15 cellular contexts compared by ENCODE assay signal in the genomic region with DNA sequence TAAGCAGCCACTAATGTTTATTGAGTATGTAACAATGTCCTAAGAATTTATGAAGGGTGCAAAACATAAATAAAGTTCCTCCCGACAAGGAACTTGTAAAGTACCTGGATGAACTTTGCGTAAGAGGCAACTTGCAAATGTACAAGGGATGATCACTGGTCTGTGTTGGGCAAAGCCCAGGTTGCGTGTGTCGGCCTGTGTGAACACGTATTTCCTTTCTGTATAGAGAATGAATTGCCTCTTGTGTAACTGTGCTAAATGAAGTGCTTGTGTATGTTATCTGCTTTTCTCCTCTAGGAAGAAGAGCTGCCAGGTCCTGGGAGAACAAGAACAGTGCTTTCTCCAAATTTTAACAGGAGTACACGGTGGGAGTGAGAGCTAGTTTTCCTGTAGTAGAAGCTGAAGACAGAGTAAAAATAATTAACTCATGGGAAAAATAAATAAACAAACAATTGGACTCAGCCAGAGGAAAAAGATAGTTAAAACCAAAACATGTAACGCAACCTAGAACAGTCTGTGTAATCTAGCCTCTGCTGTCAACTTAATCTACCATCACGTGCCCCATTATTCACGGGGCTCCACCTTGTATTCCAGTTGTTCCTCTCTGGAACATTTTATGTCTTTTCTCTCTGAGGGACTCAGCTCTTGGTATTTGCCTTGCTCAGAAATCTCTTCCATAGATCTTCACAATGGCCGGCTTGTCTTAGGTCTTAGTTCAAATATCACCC.
DNase-seq lines count a peak whose midpoint lies in the region; TF ChIP-seq lines count a peak whose summit lies in the region.
"Had no signal": no experiment of that assay in that cellular context is flagged by ENCODE, and none has a peak within 500 bp of the region (broad histone marks: within the 10 kb centered on the region; RNA-seq: fewer than 3 reads in every experiment).

No MANE protein-coding gene starts in this region.

- H3K4me3 Mint-ChIP-seq in activated naive CD4-positive, alpha-beta T cell treated with anti-CD3 and anti-CD28 coated beads, Interleukin-2, amount 50 U/mL, for 24 hours = peak overlapping the region; percentile 47
- H3K4me3 Mint-ChIP-seq in activated naive CD4-positive, alpha-beta T cell treated with anti-CD3 and anti-CD28 coated beads for 36 hours = no peak overlapping the region

- H3K4me1 ChIP-seq in esophagus (ENCODE audit: control insufficient read depth in 2 of 2, insufficient read depth in 2 of 2, low read length in 1 of 2) (no peaks in the 10 kb centered on the region), BE2C (no peaks in the 10 kb centered on the region)
- H3K4me1 ChIP-seq: HAP-1, sigmoid colon had no signal

- no peak for DNase-seq in activated naive CD4-positive, alpha-beta T cell treated with anti-CD3 and anti-CD28 coated beads for 36 hours
- DNase-seq in RWPE1 (ENCODE audit: low spot score) (peak; percentile 43), BE2C (no peak), ACHN (no peak), C1 segment of cervical spinal cord (lab: John Stamatoyannopoulos, UW) (no peak)
- DNase-seq: activated naive CD4-positive, alpha-beta T cell treated with Interleukin-2 at 50 U/mL for 16 hours; DMS 273 treated with DMSO at 0.1 percent for 48 hours; midbrain; sigmoid colon; stimulated activated CD4-positive, alpha-beta T cell treated with anti-CD3 and anti-CD28 coated beads, Interleukin-2, amount 100 ng/mL, for 24 hours; WERI-Rb-1 had no signal

- no peaks in the 10 kb centered on the region for H3K27me3 Mint-ChIP-seq in activated naive CD4-positive, alpha-beta T cell treated with anti-CD3 and anti-CD28 coated beads, Interleukin-2, amount 50 U/mL, for 24 hours
- no peaks in the 10 kb centered on the region for H3K27me3 Mint-ChIP-seq in activated naive CD4-positive, alpha-beta T cell treated with anti-CD3 and anti-CD28 coated beads for 36 hours (ENCODE audit: low read depth)

- H3K36me3 Mint-ChIP-seq in activated naive CD4-positive, alpha-beta T cell treated with anti-CD3 and anti-CD28 coated beads, Interleukin-2, amount 50 U/mL, for 24 hours = no peaks in the 10 kb centered on the region
- H3K36me3 Mint-ChIP-seq in activated naive CD4-positive, alpha-beta T cell treated with anti-CD3 and anti-CD28 coated beads for 36 hours (ENCODE audit: low read depth) = no peaks in the 10 kb centered on the region

- TF ChIP-seq CTCF in RWPE1 (conservative IDR thresholded peaks at IDR 0.05; ENCODE audit: low read depth) (no peak), BE2C (IDR thresholded peaks at IDR 0.05; ENCODE audit: low read depth, low read length) (no peak)

- H3K9me3 Mint-ChIP-seq in activated naive CD4-positive, alpha-beta T cell treated with anti-CD3 and anti-CD28 coated beads, Interleukin-2, amount 50 U/mL, for 24 hours = no peaks in the 10 kb centered on the region
- peaks cover 7% of the 10 kb centered on the region for H3K9me3 Mint-ChIP-seq in activated naive CD4-positive, alpha-beta T cell treated with anti-CD3 and anti-CD28 coated beads for 36 hours

- POLR2A ChIA-PET in RWPE1 (lab: Yijun Ruan, JAX; ENCODE audit: low non-redundant PET) = no interaction called here

- peak overlapping the region; percentile 85 for H3K27ac Mint-ChIP-seq in activated naive CD4-positive, alpha-beta T cell treated with anti-CD3 and anti-CD28 coated beads, Interleukin-2, amount 50 U/mL, for 24 hours
- no peak overlapping the region for H3K27ac Mint-ChIP-seq in activated naive CD4-positive, alpha-beta T cell treated with anti-CD3 and anti-CD28 coated beads for 36 hours

- in situ Hi-C loops in ACHN (cut with HindIII; ENCODE audit: low pct_ligation_motif_present, low pct_unique_long_range_greater_than_20kb, low sequenced_read_pairs) = no loop called here

- H3K4me3 ChIP-seq in esophagus (ENCODE audit: low read depth in 1 of 2, low read length in 2 of 2) (no peak overlapping the region), skin epidermis (no peak overlapping the region), BE2C (ENCODE audit: low read depth, low read length) (no peak overlapping the region)
- H3K4me3 ChIP-seq: HAP-1, sigmoid colon had no signal

- H3K4me1 Mint-ChIP-seq in activated naive CD4-positive, alpha-beta T cell treated with anti-CD3 and anti-CD28 coated beads, Interleukin-2, amount 50 U/mL, for 24 hours = peaks cover 80% of the 10 kb centered on the region
- peaks cover 70% of the 10 kb centered on the region for H3K4me1 Mint-ChIP-seq in activated naive CD4-positive, alpha-beta T cell treated with anti-CD3 and anti-CD28 coated beads for 36 hours (ENCODE audit: low read depth)

- H3K27me3 ChIP-seq in esophagus (ENCODE audit: control insufficient read depth in 1 of 2, insufficient read depth in 2 of 2, low read length in 2 of 2) (no peaks in the 10 kb centered on the region), BE2C (peaks cover 11% of the 10 kb centered on the region)

- CTCF ChIA-PET in activated naive CD4-positive, alpha-beta T cell treated with anti-CD3 and anti-CD28 coated beads for 36 hours (lab: Charles Lee) = interaction anchor here (0.7 to 6.4 kb wide), 14 partner anchors 9 to 208 kb away, joined by 3 to 44 read pairs (median 3); partner anchors contain the start of gene RASGRP1
- CTCF ChIA-PET in RWPE1 (lab: Yijun Ruan, JAX) = interaction anchor here (0.6 to 2.2 kb wide), 7 partner anchors 83 to 653 kb away, joined by 3 to 24 read pairs (median 3); partner anchors contain the start of gene RASGRP1

- H3K36me3 ChIP-seq in esophagus (ENCODE audit: control insufficient read depth in 2 of 2, insufficient read depth in 2 of 2, low read length in 1 of 2) (no peaks in the 10 kb centered on the region), BE2C (no peaks in the 10 kb centered on the region)
- H3K36me3 ChIP-seq: HAP-1, sigmoid colon, WERI-Rb-1 had no signal

- H3K9me3 ChIP-seq in esophagus (ENCODE audit: control insufficient read depth in 2 of 2, insufficient read depth in 1 of 2, low read depth in 1 of 2, low read length in 1 of 2) (no peaks in the 10 kb centered on the region), BE2C (no peaks in the 10 kb centered on the region)
- H3K9me3 ChIP-seq: HAP-1 had no signal

- intact Hi-C loops in activated naive CD4-positive, alpha-beta T cell treated with anti-CD3 and anti-CD28 coated beads for 36 hours (cut with micrococcal nuclease) = no loop called here

- 53 to 64% methylated on average over 10 of the region's 10 CpGs for WGBS in esophagus, 2 donors

- H3K27ac ChIP-seq in RWPE1 = no peak overlapping the region
- peak overlapping the region; percentile 48 to 60 for H3K27ac ChIP-seq in esophagus (ENCODE audit: low read depth in 2 of 2, low read length in 1 of 2)
- peak overlapping the region in 16 of 21 experiments; percentile 4 to 95 (median 42) for H3K27ac ChIP-seq in skin epidermis
- H3K27ac ChIP-seq: sigmoid colon, WERI-Rb-1 had no signal
